7 cellular contexts compared by ENCODE assay signal in genomic region chr6:35024601-35025054, GRCh38.
DNase-seq lines count a peak whose midpoint lies in the region; ATAC-seq lines count a peak whose summit lies in the region.

No MANE protein-coding gene starts in this region.

- H3K27ac Mint-ChIP-seq in activated naive CD8-positive, alpha-beta T cell treated with anti-CD3 and anti-CD28 coated beads, Interleukin-2, amount 50 U/mL, for 24 hours: no peak overlapping the region

- no peak overlapping the region for H3K9ac ChIP-seq in HUES64 (ENCODE audit: low read depth, low read length)

- no peaks in the 10 kb centered on the region for H3K36me3 ChIP-seq in HUES64 (ENCODE audit: insufficient read depth, low read length)

- peaks cover 2% of the 10 kb centered on the region for H3K36me3 Mint-ChIP-seq in activated naive CD8-positive, alpha-beta T cell treated with anti-CD3 and anti-CD28 coated beads, Interleukin-2, amount 50 U/mL, for 24 hours (ENCODE audit: low read depth)

- H3K9me3 ChIP-seq in HUES64 (ENCODE audit: insufficient read depth, low read depth, low read length): no peaks in the 10 kb centered on the region

- 22% methylated on average over 4 of the region's 4 CpGs for WGBS in HUES64

- H3K4me3 ChIP-seq in HUES64 (ENCODE audit: low read length): no peak overlapping the region

- H3K27me3 ChIP-seq in HUES64 (ENCODE audit: insufficient read depth, low read length): no peaks in the 10 kb centered on the region

- H3K4me3 Mint-ChIP-seq in activated naive CD8-positive, alpha-beta T cell treated with anti-CD3 and anti-CD28 coated beads, Interleukin-2, amount 50 U/mL, for 24 hours: no peak overlapping the region

- H3K4me1 ChIP-seq in HUES64 (ENCODE audit: insufficient read depth, low read length): peaks cover 68% of the 10 kb centered on the region

- no peaks in the 10 kb centered on the region for H3K27me3 Mint-ChIP-seq in activated naive CD8-positive, alpha-beta T cell treated with anti-CD3 and anti-CD28 coated beads, Interleukin-2, amount 50 U/mL, for 24 hours

- DNase-seq in SK-N-DZ (ENCODE audit: low spot score) (peak; percentile 30), Right ventricle myocardium superior (peak; percentile 77), renal cortical epithelial cell (ENCODE audit: low read depth) (peak; percentile 82), T1000 (lab: John Stamatoyannopoulos, UW) (no peak), mesenteric fat pad (ENCODE audit: low spot score) (no peak)
- no peak for DNase-seq in activated naive CD8-positive, alpha-beta T cell treated with anti-CD3 and anti-CD28 coated beads, Interleukin-2, amount 50 U/mL, for 24 hours

- peak; percentile 89 for ATAC-seq in Right ventricle myocardium superior (ENCODE audit: poor library complexity)
- ATAC-seq in activated naive CD8-positive, alpha-beta T cell treated with anti-CD3 and anti-CD28 coated beads, Interleukin-2, amount 50 U/mL, for 24 hours: no peak

- intact Hi-C loops in Right ventricle myocardium superior (cut with DNase I): no loop called here

- H3K27ac ChIP-seq in HUES64 (ENCODE audit: low read depth, low read length): peak overlapping the region; percentile 72; the same call in 1 of the 2 replicates

- no peaks in the 10 kb centered on the region for H3K9me3 Mint-ChIP-seq in activated naive CD8-positive, alpha-beta T cell treated with anti-CD3 and anti-CD28 coated beads, Interleukin-2, amount 50 U/mL, for 24 hours

- no peaks in the 10 kb centered on the region for H3K4me1 Mint-ChIP-seq in activated naive CD8-positive, alpha-beta T cell treated with anti-CD3 and anti-CD28 coated beads, Interleukin-2, amount 50 U/mL, for 24 hours

Comparison
In these comparisons a context has a peak if more than half of its experiments do, and no peak if none do; other contexts are left out.
1. DNase-seq: peak in SK-N-DZ (single experiment), Right ventricle myocardium superior (single experiment) and renal cortical epithelial cell (single experiment); none in activated naive CD8-positive, alpha-beta T cell treated with anti-CD3 and anti-CD28 coated beads, Interleukin-2, amount 50 U/mL, for 24 hours (single experiment), T1000 (single experiment) and mesenteric fat pad (single experiment).